Comparison of ENCODE assay signal across 27 cellular contexts in the genomic region with DNA sequence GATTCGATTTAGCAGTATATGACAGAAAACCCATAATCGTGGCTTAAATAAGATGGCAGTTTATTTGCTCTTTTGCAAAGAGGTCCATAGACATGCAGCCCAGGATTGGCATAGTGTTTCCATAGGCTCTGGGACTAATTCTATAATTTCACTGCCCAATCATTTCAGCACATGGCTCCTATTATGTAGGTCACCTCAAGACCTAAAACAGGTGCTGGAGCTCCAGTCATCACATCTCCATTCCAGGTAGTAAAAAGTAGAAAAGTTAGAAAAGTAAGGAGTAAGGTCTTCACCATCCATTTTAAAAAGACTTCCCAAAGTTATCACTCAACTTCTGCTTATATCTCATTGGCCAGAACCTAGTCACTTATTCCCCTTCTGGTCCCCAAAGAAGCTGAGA.
"Had no signal": no experiment of that assay in that cellular context is flagged by ENCODE, and none has a peak within 500 bp of the region (broad histone marks: within the 10 kb centered on the region; RNA-seq: fewer than 3 reads in every experiment).

No MANE protein-coding gene starts in this region.

- H3K27me3 ChIP-seq: suprapubic skin, testis, thyroid gland, tibial artery, tibial nerve, transverse colon, upper lobe of left lung, upper lobe of right lung, uterus, vagina had no signal

- H3K36me3 ChIP-seq: suprapubic skin, thoracic aorta, thyroid gland, tibial artery, tibial nerve, transverse colon, upper lobe of left lung, upper lobe of right lung, uterus, vagina had no signal

- H3K4me3 ChIP-seq: suprapubic skin, testis, thoracic aorta, thyroid gland, tibial artery, tibial nerve, transverse colon, upper lobe of left lung, upper lobe of right lung, uterus, vagina had no signal

- H3K9me3 Mint-ChIP-seq: stimulated activated effector memory CD8-positive, alpha-beta T cell treated with anti-CD3 and anti-CD28 coated beads, Interleukin-12 subunit alpha, Interleukin-12 subunit beta, amount 100 ng/mL, for 72 hours; stimulated activated memory B cell treated with anti-CD40 and anti-IgM and Interleukin-4, amounts not matched to agents 10 μg/mL and 1 μg/mL and 100 μg/mL, for 72 hours; stimulated activated naive CD8-positive, alpha-beta T cell treated with anti-CD3 and anti-CD28 coated beads, Interleukin-15, amount 100 ng/mL, for 72 hours; stimulated activated naive CD8-positive, alpha-beta T cell treated with anti-CD3 and anti-CD28 coated beads, Interleukin-15, Interleukin-2, amounts not matched to agents 100 ng/mL and 50 ng/mL, for 24 hours; type B pancreatic cell had no signal

- H3K27ac Mint-ChIP-seq: stimulated activated effector memory CD8-positive, alpha-beta T cell treated with anti-CD3 and anti-CD28 coated beads, Interleukin-12 subunit alpha, Interleukin-12 subunit beta, amount 100 ng/mL, for 72 hours; stimulated activated memory B cell treated with anti-CD40 and anti-IgM and Interleukin-4, amounts not matched to agents 10 μg/mL and 1 μg/mL and 100 μg/mL, for 72 hours; stimulated activated naive B cell treated with anti-CD40 and anti-IgM and Interleukin-4, amounts not matched to agents 10 μg/mL and 1 μg/mL and 100 μg/mL, for 72 hours; stimulated activated naive CD8-positive, alpha-beta T cell treated with anti-CD3 and anti-CD28 coated beads, Interleukin-15, amount 100 ng/mL, for 72 hours; stimulated activated naive CD8-positive, alpha-beta T cell treated with anti-CD3 and anti-CD28 coated beads, Interleukin-15, Interleukin-2, amounts not matched to agents 100 ng/mL and 50 ng/mL, for 24 hours; type B pancreatic cell had no signal

- DNase-seq: stimulated activated CD4-positive, alpha-beta T cell treated with anti-CD3 and anti-CD28 coated beads, Interleukin-2, amount 100 ng/mL, for 48 hours; stimulated activated CD4-positive, alpha-beta T cell treated with anti-CD3 and anti-CD28 coated beads, Interleukin-4, amount 100 ng/mL, for 1 hour; stimulated activated CD4-positive, alpha-beta T cell treated with anti-CD3 and anti-CD28 coated beads, Interleukin-4, amount 100 ng/mL, for 24 hours; stimulated activated CD4-positive, alpha-beta T cell treated with anti-CD3 and anti-CD28 coated beads, Interleukin-4, amount 100 ng/mL, for 4 hours; stimulated activated CD8-positive, alpha-beta memory T cell treated with anti-CD3 and anti-CD28 coated beads, Interleukin-4, amount 100 ng/mL, for 48 hours; stimulated activated naive B cell treated with anti-CD40 and anti-IgM and Interleukin-4, amounts not matched to agents 10 μg/mL and 1 μg/mL and 100 μg/mL, for 72 hours; stimulated activated naive CD4-positive, alpha-beta T cell; stimulated activated naive CD4-positive, alpha-beta T cell treated with Interleukin-2 at 50 U/mL for 16 hours; stimulated activated naive CD8-positive, alpha-beta T cell treated with anti-CD3 and anti-CD28 coated beads, Interleukin-15, amount 100 ng/mL, for 72 hours; stimulated activated naive CD8-positive, alpha-beta T cell treated with anti-CD3 and anti-CD28 coated beads, Interleukin-15, Interleukin-2, amounts not matched to agents 100 U/mL and 50 U/mL, for 24 hours; substantia nigra; testis; thyroid gland; tibial artery; transverse colon; trophoblast cell; upper lobe of left lung; upper lobe of right lung; uterus had no signal

- H3K36me3 Mint-ChIP-seq: stimulated activated effector memory CD8-positive, alpha-beta T cell treated with anti-CD3 and anti-CD28 coated beads, Interleukin-12 subunit alpha, Interleukin-12 subunit beta, amount 100 ng/mL, for 72 hours; stimulated activated memory B cell treated with anti-CD40 and anti-IgM and Interleukin-4, amounts not matched to agents 10 μg/mL and 1 μg/mL and 100 μg/mL, for 72 hours; stimulated activated naive B cell treated with anti-CD40 and anti-IgM and Interleukin-4, amounts not matched to agents 10 μg/mL and 1 μg/mL and 100 μg/mL, for 72 hours; type B pancreatic cell had no signal

- H3K4me1 Mint-ChIP-seq: stimulated activated effector memory CD8-positive, alpha-beta T cell treated with anti-CD3 and anti-CD28 coated beads, Interleukin-12 subunit alpha, Interleukin-12 subunit beta, amount 100 ng/mL, for 72 hours; stimulated activated memory B cell treated with anti-CD40 and anti-IgM and Interleukin-4, amounts not matched to agents 10 μg/mL and 1 μg/mL and 100 μg/mL, for 72 hours; stimulated activated naive B cell treated with anti-CD40 and anti-IgM and Interleukin-4, amounts not matched to agents 10 μg/mL and 1 μg/mL and 100 μg/mL, for 72 hours had no signal

- H3K4me3 Mint-ChIP-seq: stimulated activated effector memory CD8-positive, alpha-beta T cell treated with anti-CD3 and anti-CD28 coated beads, Interleukin-12 subunit alpha, Interleukin-12 subunit beta, amount 100 ng/mL, for 72 hours; stimulated activated memory B cell treated with anti-CD40 and anti-IgM and Interleukin-4, amounts not matched to agents 10 μg/mL and 1 μg/mL and 100 μg/mL, for 72 hours; stimulated activated naive B cell treated with anti-CD40 and anti-IgM and Interleukin-4, amounts not matched to agents 10 μg/mL and 1 μg/mL and 100 μg/mL, for 72 hours; stimulated activated naive CD8-positive, alpha-beta T cell treated with anti-CD3 and anti-CD28 coated beads, Interleukin-15, amount 100 ng/mL, for 72 hours; stimulated activated naive CD8-positive, alpha-beta T cell treated with anti-CD3 and anti-CD28 coated beads, Interleukin-15, Interleukin-2, amounts not matched to agents 100 ng/mL and 50 ng/mL, for 24 hours; type B pancreatic cell had no signal

- H3K27ac ChIP-seq: suprapubic skin, testis, thoracic aorta, thyroid gland, tibial artery, tibial nerve, transverse colon, upper lobe of left lung, upper lobe of right lung, uterus, vagina had no signal

- H3K9me3 ChIP-seq: suprapubic skin, testis, thoracic aorta, thyroid gland, tibial artery, tibial nerve, transverse colon, upper lobe of left lung, upper lobe of right lung, uterus, vagina had no signal

- H3K27me3 Mint-ChIP-seq: stimulated activated naive CD8-positive, alpha-beta T cell treated with anti-CD3 and anti-CD28 coated beads, Interleukin-15, amount 100 ng/mL, for 72 hours had no signal

- ATAC-seq: stimulated activated effector memory CD8-positive, alpha-beta T cell treated with anti-CD3 and anti-CD28 coated beads, Interleukin-12 subunit alpha, Interleukin-12 subunit beta, amount 100 ng/mL, for 72 hours; stimulated activated memory B cell treated with anti-CD40 and anti-IgM and Interleukin-4, amounts not matched to agents 10 μg/mL and 1 μg/mL and 100 μg/mL, for 72 hours; stimulated activated naive B cell treated with anti-CD40 and anti-IgM and Interleukin-4, amounts not matched to agents 10 μg/mL and 1 μg/mL and 100 μg/mL, for 72 hours; stimulated activated naive CD8-positive, alpha-beta T cell treated with anti-CD3 and anti-CD28 coated beads, Interleukin-15, amount 100 ng/mL, for 72 hours; stimulated activated naive CD8-positive, alpha-beta T cell treated with anti-CD3 and anti-CD28 coated beads, Interleukin-15, Interleukin-2, amounts not matched to agents 100 U/mL and 50 U/mL, for 24 hours; upper lobe of right lung had no signal

- H3K4me1 ChIP-seq: uterus had no signal
